Comparison of ENCODE assay signal across 8 cellular contexts in genomic region chr1:2133039-2133878, GRCh38.
DNase-seq lines count a peak whose midpoint lies in the region; ATAC-seq, FAIRE-seq and TF ChIP-seq lines count a peak whose summit lies in the region.

No MANE protein-coding gene starts in this region.

- H3K27me3 ChIP-seq in GM06990 (replicated peaks; ENCODE audit: control insufficient read depth, insufficient read depth, low read length) (no peaks in the 10 kb centered on the region; the same call in 1 of the 2 replicates), K562 (ENCODE audit: control insufficient read depth in 2 of 2, insufficient read depth in 2 of 2, low read length in 2 of 2) (peaks cover 53 to 69% of the 10 kb centered on the region in 2 experiments), iPS DF 6.9 (ENCODE audit: control insufficient read depth, insufficient read depth, low read length) (no peaks in the 10 kb centered on the region), sigmoid colon (no peaks in the 10 kb centered on the region)

- in situ Hi-C loops in K562 (cut with MboI) = no loop called here

- TF ChIP-seq POLR2A in K562 (conservative IDR thresholded peaks at IDR 0.05) = no peak
- TF ChIP-seq POLR2A in sigmoid colon (IDR thresholded peaks at IDR 0.05) = peak; percentile 39 to 56

- CTCF ChIA-PET in K562 (lab: Yijun Ruan, JAX; ENCODE audit: low intra/inter-chr PET ratio) = interaction anchor here (1.6 to 2.0 kb wide), 2 partner anchors 41 to 249 kb away, joined by 8 to 13 read pairs; no protein-coding TSS in a partner anchor

- no peak for TF ChIP-seq RAD21 in K562 (CRISPR knock-in tag; conservative IDR thresholded peaks at IDR 0.05 in 1 of 2, IDR thresholded peaks at IDR 0.05 in 1 of 2)

- H3K9ac ChIP-seq in K562 (ENCODE audit: insufficient read depth in 1 of 2, low read depth in 2 of 2, low read length in 2 of 2) = peak overlapping the region; percentile 56 to 78; a peak in 3 of 4 replicates

- TF ChIP-seq EP300 in K562 (IDR thresholded peaks at IDR 0.05; ENCODE audit: low read length) (no peak), sigmoid colon (IDR thresholded peaks at IDR 0.05) (peak in 2 of 4 donors; percentile 34 to 84)

- 4% methylated on average over 53 of the region's 63 CpGs for WGBS in K562 (ENCODE audit: insufficient coverage, low coverage, missing lambda C conversion rate)
- WGBS in iPS DF 6.9 (ENCODE audit: insufficient coverage, insufficient read length) = no CpG with 5 or more reads among the region's 63 CpGs
- WGBS in sigmoid colon, 2 donors = 4 to 7% methylated on average over 63 of the region's 63 CpGs

- H3K4me3 ChIP-seq in GM06990 (replicated peaks; ENCODE audit: low read depth, low read length) (peak overlapping the region; percentile 50), K562 (peak overlapping the region; percentile 35), iPS DF 6.9 (ENCODE audit: low read length) (peak overlapping the region; percentile 23; the same call in 1 of the 2 replicates), sigmoid colon (peak overlapping the region; percentile 18 to 54 (median 46))

- H4K20me1 ChIP-seq in K562 (replicated peaks; ENCODE audit: control insufficient read depth, insufficient read depth, low read length) = 0 out of 2 replicates have a peak, but pooled peaks cover 12% of the 10 kb centered on the region

- POLR2A ChIA-PET in K562 (lab: Yijun Ruan, JAX) = interaction anchor here (0.5 to 0.9 kb wide), 3 partner anchors 10 to 31 kb away, joined by 3 to 4 read pairs (median 3); no protein-coding TSS in a partner anchor

- TF ChIP-seq CTCF in GM06990 (IDR thresholded peaks at IDR 0.05; ENCODE audit: insufficient read depth, low read length, poor library complexity, severe bottlenecking) (no peak), K562 (IDR thresholded peaks at IDR 0.05 in 2 of 3, conservative IDR thresholded peaks at IDR 0.05 in 1 of 3; ENCODE audit: insufficient read depth in 2 of 3, low read depth in 1 of 3, low read length in 3 of 3) (peak in 1 of 3 experiments; percentile 3; a peak in 1 of 6 replicates), sigmoid colon (IDR thresholded peaks at IDR 0.05) (peak in 1 of 4 experiments; percentile 19)

- peak overlapping the region; percentile 95 for H2AFZ ChIP-seq in K562 (ENCODE audit: low read depth, low read length)

- H3K9me1 ChIP-seq in K562 (ENCODE audit: control insufficient read depth, insufficient read depth, low read length) = peaks cover 7% of the 10 kb centered on the region

- intact Hi-C loops in K562 (cut with micrococcal nuclease) (loop anchor here (2.0 kb wide), 1 partner anchor 42 kb away; no protein-coding TSS in a partner anchor), sigmoid colon (cut with DNase I) (loop anchor here (1.0 to 5.0 kb wide), 3 partner anchors 41 to 279 kb away; partner anchors contain the start of genes MORN1, PEX10 and RER1)

- no peaks in the 10 kb centered on the region for H3K9me3 ChIP-seq in K562 (replicated peaks; ENCODE audit: control insufficient read depth, insufficient read depth, low read depth, low read length)
- no peaks in the 10 kb centered on the region for H3K9me3 ChIP-seq in iPS DF 6.9 (ENCODE audit: control insufficient read depth, insufficient read depth, low read length)
- no peaks in the 10 kb centered on the region for H3K9me3 ChIP-seq in sigmoid colon

- no peaks in the 10 kb centered on the region for H3K36me3 ChIP-seq in GM06990 (ENCODE audit: control insufficient read depth, insufficient read depth, low read length)
- H3K36me3 ChIP-seq in K562 (ENCODE audit: control insufficient read depth, insufficient read depth, low read length) = no peaks in the 10 kb centered on the region
- no peaks in the 10 kb centered on the region for H3K36me3 ChIP-seq in iPS DF 6.9 (ENCODE audit: control insufficient read depth, insufficient read depth, low read length)
- H3K36me3 ChIP-seq in sigmoid colon = no peaks in the 10 kb centered on the region

- H3K4me1 ChIP-seq in K562 (replicated peaks in 1 of 2; ENCODE audit: control insufficient read depth in 2 of 2, insufficient read depth in 2 of 2, low read length in 2 of 2) = peaks cover 8 to 49% of the 10 kb centered on the region in 2 experiments
- peaks cover 5% of the 10 kb centered on the region for H3K4me1 ChIP-seq in iPS DF 6.9 (ENCODE audit: control insufficient read depth, insufficient read depth, low read length)
- peaks cover 0 to 32% (median 27%) of the 10 kb centered on the region in 4 donors for H3K4me1 ChIP-seq in sigmoid colon

- H3K4me2 ChIP-seq in K562 (ENCODE audit: insufficient read depth, low read length) = peak overlapping the region; percentile 93

- H3K79me2 ChIP-seq in K562 (ENCODE audit: control insufficient read depth, insufficient read depth, low read length) = no peaks in the 10 kb centered on the region

- DNase-seq in GM06990 (ENCODE audit: extremely low read depth, insufficient read length) (peak; percentile 94), NCI-H128 (lab: John Stamatoyannopoulos, UW; ENCODE audit: unreplicated experiment) (peak; percentile 96), K562 (ENCODE audit: extremely low read depth in 1 of 4, low spot score in 3 of 4) (peak; percentile 98 to 99 (median 99)), iPS DF 6.9 (ENCODE audit: low read depth, low spot score) (peak; percentile 86), sigmoid colon (peak; percentile 100), cerebellar nuclear complex (lab: John Stamatoyannopoulos, UW) (no peak)

- BruUV-seq in K562 (replicated peaks; lab: Mats Ljungman, UMichigan) = no TSS peak

- ATAC-seq in HG02610 (IDR thresholded peaks at IDR 0.05; ENCODE audit: unreplicated experiment) = peak; percentile 65
- ATAC-seq in K562 = peak; percentile 97

- H3K27ac ChIP-seq in K562 (ENCODE audit: extremely low read depth, low read depth, low read length) (peak overlapping the region; percentile 34; the same call in 1 of the 3 replicates), iPS DF 6.9 (ENCODE audit: low read length) (no peak overlapping the region), sigmoid colon (peak overlapping the region; percentile 89 to 93 (median 92))

- peak; percentile 80 for FAIRE-seq in TTC549 (lab: Jason Lieb, UNC)
- FAIRE-seq in K562 (lab: Jason Lieb, UNC) = peak; percentile 94

TF ChIP-seq in K562, 482 proteins besides CTCF, POLR2A, EP300 and RAD21 (continues in another document):
- no peak; a peak in 1 of 4 replicates for TF ChIP-seq TEAD1 (CRISPR knock-in tag; IDR thresholded peaks at IDR 0.05)
- TF ChIP-seq L3MBTL2 (IDR thresholded peaks at IDR 0.05) = peak; percentile 30; the same call in 1 of the 2 replicates
- TF ChIP-seq MTA3 (IDR thresholded peaks at IDR 0.05; ENCODE audit: borderline replicate concordance) = no peak
- no peak for TF ChIP-seq FOS (IDR thresholded peaks at IDR 0.05; ENCODE audit: extremely low read depth, insufficient read length)
- no peak for TF ChIP-seq ZNF668 (CRISPR knock-in tag; IDR thresholded peaks at IDR 0.05)
- TF ChIP-seq ZBTB17 (CRISPR knock-in tag; IDR thresholded peaks at IDR 0.05) = no peak
- no peak for TF ChIP-seq SIX5 (IDR thresholded peaks at IDR 0.05; ENCODE audit: borderline replicate concordance in 1 of 2, insufficient read depth in 1 of 2, low read depth in 1 of 2, low read length in 2 of 2)
- TF ChIP-seq ZNF551 (CRISPR knock-in tag; IDR thresholded peaks at IDR 0.05) = no peak
- 0 out of 2 replicates have a peak, but pooled peaks have one; percentile 49 for TF ChIP-seq XRCC5 (IDR thresholded peaks at IDR 0.05; ENCODE audit: low read depth, low read length)
- TF ChIP-seq POLR3A (IDR thresholded peaks at IDR 0.05; ENCODE audit: borderline replicate concordance, extremely low read depth, insufficient read depth, insufficient read length) = no peak
- no peak for TF ChIP-seq MCM3 (IDR thresholded peaks at IDR 0.05)
- no peak for TF ChIP-seq FOXP4 (CRISPR knock-in tag; IDR thresholded peaks at IDR 0.05; ENCODE audit: borderline replicate concordance)
- no peak for TF ChIP-seq ZNF140 (CRISPR knock-in tag; IDR thresholded peaks at IDR 0.05)
- TF ChIP-seq BCL6 (CRISPR knock-in tag; IDR thresholded peaks at IDR 0.05) = no peak

Comparison
In these comparisons a context has a peak if more than half of its experiments do, and no peak if none do; other contexts are left out.
1. DNase-seq: peak in GM06990 (single experiment), NCI-H128 (single experiment), K562 (4 of 4), iPS DF 6.9 (single experiment) and sigmoid colon (single experiment); none in cerebellar nuclear complex (0 of 2).
2. Peak in every context shown above with its lines, with median percentiles within 50 percentile points of each other: H3K4me3 ChIP-seq.